ENCODE assay signal across 9 cellular contexts in the genomic region with DNA sequence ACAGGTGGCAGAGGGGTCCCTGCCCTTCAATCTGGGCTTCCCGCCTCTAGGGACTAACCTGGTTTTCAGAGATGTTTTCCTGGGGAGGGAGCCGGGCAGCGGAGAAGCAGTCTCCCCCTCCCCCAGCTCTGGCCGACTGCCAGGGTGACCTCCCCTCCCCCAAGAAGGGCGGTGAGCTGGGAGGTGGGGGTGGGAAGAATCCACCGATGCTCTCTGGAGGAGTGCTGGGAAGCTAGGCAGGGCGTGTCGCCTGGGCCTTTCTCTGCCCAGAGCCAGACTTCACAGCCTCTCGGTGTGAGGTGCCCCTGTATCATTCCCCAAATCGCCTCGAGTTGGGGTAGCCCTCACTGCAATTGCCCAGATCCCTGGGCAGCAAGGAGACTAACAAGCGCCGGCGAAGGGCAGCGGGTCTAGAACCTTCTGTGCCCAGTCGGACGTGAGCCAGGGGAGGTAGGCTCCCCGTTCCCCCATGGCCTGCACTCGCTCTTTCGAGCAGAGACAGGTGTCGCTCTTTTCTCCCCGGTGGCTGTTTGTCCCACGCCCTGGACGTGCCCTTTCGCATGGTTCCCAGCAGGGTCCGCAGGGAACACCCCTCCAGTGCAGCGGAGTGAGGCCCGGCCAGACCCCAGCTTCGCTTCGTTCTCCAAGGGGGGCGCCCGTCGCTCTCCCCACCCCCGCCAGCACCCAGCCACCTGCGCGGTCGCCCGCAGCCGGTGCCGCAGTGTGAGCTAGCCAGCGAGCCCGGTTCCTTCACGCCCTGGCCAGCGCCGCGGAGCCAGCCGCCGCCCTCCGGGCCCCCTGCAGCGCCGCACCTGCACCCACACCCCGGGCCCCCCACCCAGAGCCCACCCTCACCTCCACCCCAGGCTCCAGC. TPM values are rescaled to one million over a fixed set of nuclear protein-coding genes. Genes with fewer than 3 reads are reported as not detected.
DNase-seq lines count a peak whose midpoint lies in the region; ATAC-seq and TF ChIP-seq lines count a peak whose summit lies in the region.
"Had no signal": no experiment of that assay in that cellular context is flagged by ENCODE, and none has a peak within 500 bp of the region (broad histone marks: within the 10 kb centered on the region; RNA-seq: fewer than 3 reads in every experiment).

No MANE protein-coding gene starts in this region.

- no peak overlapping the region for H2AFZ ChIP-seq in trophoblast cell (ENCODE audit: insufficient read depth, low read length, poor library complexity)

- H3K9ac ChIP-seq in trophoblast cell (ENCODE audit: low read length): no peak overlapping the region

- no CpG with 5 or more reads among the region's 52 CpGs for WGBS in trophoblast cell (ENCODE audit: extremely low coverage, insufficient coverage, insufficient read length)

- no peak overlapping the region for H2BK120ac ChIP-seq in trophoblast cell (ENCODE audit: insufficient read depth, low read length, poor library complexity)

- ATAC-seq in Panc1 (peak; percentile 59), Right ventricle myocardium inferior (peak; percentile 15), T-cell (replicated peaks in 1 of 4) (no peak)

- no TSS peak for BruUV-seq in Panc1 (replicated peaks; lab: Mats Ljungman, UMichigan)

- no peaks in the 10 kb centered on the region for H3K79me1 ChIP-seq in trophoblast cell (ENCODE audit: low read length)

- H3K4me3 ChIP-seq in Panc1 (ENCODE audit: low read depth in 2 of 2, low read length in 2 of 2): peak overlapping the region; percentile 76 to 79
- no peak overlapping the region for H3K4me3 ChIP-seq in trophoblast cell (ENCODE audit: low read depth, low read length)

- intact Hi-C loops in Panc1 (cut with micrococcal nuclease; ENCODE audit: unreplicated experiment): no loop called here
- intact Hi-C loops in Right ventricle myocardium inferior (cut with DNase I): no loop called here

- H3K4me3 Mint-ChIP-seq in T-cell: peak overlapping the region in 1 of 3 donors; percentile 62

- CTCF ChIA-PET in Panc1 (lab: Charles Lee): no interaction called here
- CTCF ChIA-PET in T-cell (lab: Charles Lee): no interaction called here

- H3K27ac ChIP-seq in Panc1 (ENCODE audit: low read length) (peak overlapping the region; percentile 3; the same call in 1 of the 2 replicates), trophoblast cell (ENCODE audit: low read depth, low read length) (no peak overlapping the region)

- no peak overlapping the region for H3K4ac ChIP-seq in trophoblast cell (ENCODE audit: low read depth, low read length)

- H3K27me3 ChIP-seq in Panc1 (ENCODE audit: control insufficient read depth, insufficient read depth, low read length) (no peaks in the 10 kb centered on the region), trophoblast cell (ENCODE audit: insufficient read depth, low read length) (peaks cover 25% of the 10 kb centered on the region)

- H3K79me2 ChIP-seq in trophoblast cell (ENCODE audit: control insufficient read depth, insufficient read depth, low read length, poor library complexity): no peaks in the 10 kb centered on the region

- no peak overlapping the region for H3K23ac ChIP-seq in trophoblast cell (ENCODE audit: low read length)

- H2AK5ac ChIP-seq in trophoblast cell (ENCODE audit: low read length): no peak overlapping the region

- H4K91ac ChIP-seq in trophoblast cell (ENCODE audit: low read depth, low read length): no peak overlapping the region

- no peak overlapping the region for H2BK12ac ChIP-seq in trophoblast cell (ENCODE audit: low read length)

- no peaks in the 10 kb centered on the region for H3K36me3 ChIP-seq in Panc1 (ENCODE audit: control insufficient read depth, insufficient read depth, low read length)
- no peaks in the 10 kb centered on the region for H3K36me3 ChIP-seq in trophoblast cell (ENCODE audit: control insufficient read depth in 1 of 2, insufficient read depth in 2 of 2, low read length in 2 of 2)

- no peaks in the 10 kb centered on the region for H3K9me3 ChIP-seq in Panc1 (ENCODE audit: control insufficient read depth, insufficient read depth, low read depth, low read length)
- H3K9me3 ChIP-seq in trophoblast cell (ENCODE audit: insufficient read depth, low read depth, low read length): peaks cover 2% of the 10 kb centered on the region

- no peaks in the 10 kb centered on the region for H3K36me3 Mint-ChIP-seq in T-cell
- H3K36me3 Mint-ChIP-seq: activated naive CD8-positive, alpha-beta T cell had no signal

- H4K12ac ChIP-seq in trophoblast cell (ENCODE audit: low read depth, low read length): no peak overlapping the region

- H3K9me3 Mint-ChIP-seq in T-cell: no peaks in the 10 kb centered on the region

- H3K18ac ChIP-seq in trophoblast cell (ENCODE audit: low read length): no peak overlapping the region

- H2BK5ac ChIP-seq in trophoblast cell (ENCODE audit: low read depth, low read length, poor library complexity): no peak overlapping the region

- H3K14ac ChIP-seq in trophoblast cell (ENCODE audit: low read length): no peak overlapping the region

- peak; percentile 36 for DNase-seq in G401 (ENCODE audit: low spot score)
- no peak for DNase-seq in Panc1 (ENCODE audit: low read depth, low spot score)
- no peak for DNase-seq in Right ventricle myocardium inferior (ENCODE audit: missing footprints)
- DNase-seq in trophoblast cell: peak in 1 of 2 donors; percentile 8
- no peak for DNase-seq in hepatic stellate cell (ENCODE audit: low spot score)
- DNase-seq in T-cell: no peak
- DNase-seq in islet precursor cell: no peak
- no peak for DNase-seq in activated CD8-positive, alpha-beta memory T cell treated with anti-CD3 and anti-CD28 coated beads for 24 hours

- in situ Hi-C loops in G401 (cut with HindIII; ENCODE audit: low sequenced_read_pairs) (no loop called here), Panc1 (cut with HindIII; ENCODE audit: low pct_unique_long_range_greater_than_20kb, low sequenced_read_pairs) (no loop called here)

- H4K8ac ChIP-seq in trophoblast cell (ENCODE audit: low read depth, low read length): no peak overlapping the region

- H3K27me3 Mint-ChIP-seq in T-cell: peaks cover 35 to 58% of the 10 kb centered on the region in 2 donors

- peak overlapping the region; percentile 43 for H3K4me2 ChIP-seq in trophoblast cell (ENCODE audit: low read length)

- POLR2A ChIA-PET in Panc1 (lab: Charles Lee) (no interaction called here), T-cell (lab: Charles Lee) (no interaction called here)

- H3K4me1 Mint-ChIP-seq in T-cell: peaks cover 0 to 16% (median 4%) of the 10 kb centered on the region in 3 donors

- no peak overlapping the region for H3K27ac Mint-ChIP-seq in T-cell
- H3K27ac Mint-ChIP-seq: activated naive CD8-positive, alpha-beta T cell had no signal

- no peak; the same call in 1 of the 2 replicates for TF ChIP-seq CTCF in Panc1 (IDR thresholded peaks at IDR 0.05)

- peaks cover 10% of the 10 kb centered on the region for H3K4me1 ChIP-seq in Panc1 (ENCODE audit: control insufficient read depth, insufficient read depth, low read length)
- peaks cover 3 to 9% of the 10 kb centered on the region in 2 experiments for H3K4me1 ChIP-seq in trophoblast cell (ENCODE audit: control insufficient read depth in 1 of 2, insufficient read depth in 2 of 2, low read length in 2 of 2)

RNA-seq across cellular contexts. Expression of a gene that starts 1.1 kb away (rescaled TPM):
- 2.5 and 4.3 TPM in 2 replicates for total RNA-seq in G401 (2014; rRNA removed; shearing (Covaris generic))
- total RNA-seq in Panc1 (2021; ENCODE audit: unreplicated experiment): 49.2 TPM
- 113 TPM for polyA plus RNA-seq in Panc1 (2012; ENCODE audit: insufficient read length)
- total RNA-seq in Right ventricle myocardium inferior: 58.8 TPM
- 2.1 and 2.2 TPM in 2 replicates for polyA plus RNA-seq in trophoblast cell (2013)
- total RNA-seq in T-cell: 1 to 10 TPM in 2 of 5 donors, under 1 TPM in 3; 0.23 to 2.4 (median 0.76) TPM

Comparison
In these comparisons a context has a peak if more than half of its experiments do, and no peak if none do; other contexts are left out.
1. ATAC-seq: peak in Panc1 (single experiment) and Right ventricle myocardium inferior (single experiment); none in T-cell (0 of 4).